ENCODE assay signal across 9 cellular contexts in genomic region chrX:37846558-37846933, GRCh38. TPM values are rescaled to one million over a fixed set of nuclear protein-coding genes. Genes with fewer than 3 reads are reported as not detected.
DNase-seq lines count a peak whose midpoint lies in the region; ATAC-seq and FAIRE-seq lines count a peak whose summit lies in the region.
"Had no signal": no experiment of that assay in that cellular context is flagged by ENCODE, and none has a peak within 500 bp of the region (broad histone marks: within the 10 kb centered on the region; RNA-seq: fewer than 3 reads in every experiment).

No MANE protein-coding gene starts in this region.

- peak overlapping the region; percentile 88 for H3K27ac ChIP-seq in CD4-positive, CD25-positive, alpha-beta regulatory T cell (ENCODE audit: insufficient read depth, low read length, poor library complexity, severe bottlenecking)

- DNase-seq in CD4-positive, CD25-positive, alpha-beta regulatory T cell = peak in 1 of 3 donors; percentile 6
- no peak for DNase-seq in NT2/D1 (ENCODE audit: low read depth, low spot score)
- no peak for DNase-seq in effector memory CD8-positive, alpha-beta T cell
- no peak for DNase-seq in NCI-H1436 treated with DMSO at 0.1 percent for 48 hours (lab: John Stamatoyannopoulos, UW)
- no peak for DNase-seq in RCC 7860 (ENCODE audit: low spot score)

- H3K27ac Mint-ChIP-seq in CD4-positive, CD25-positive, alpha-beta regulatory T cell = peak overlapping the region in 2 of 3 donors; percentile 94 to 98
- peak overlapping the region; percentile 93 to 96 for H3K27ac Mint-ChIP-seq in effector memory CD8-positive, alpha-beta T cell

- H3K36me3 Mint-ChIP-seq in CD4-positive, CD25-positive, alpha-beta regulatory T cell = peaks cover 5% of the 10 kb centered on the region
- peaks cover 9% of the 10 kb centered on the region for H3K36me3 Mint-ChIP-seq in effector memory CD8-positive, alpha-beta T cell (ENCODE audit: insufficient read depth)

- no peaks in the 10 kb centered on the region for H3K36me3 ChIP-seq in CD4-positive, CD25-positive, alpha-beta regulatory T cell (ENCODE audit: control insufficient read depth, insufficient read depth, low read length)
- H3K36me3 ChIP-seq in NT2/D1 (ENCODE audit: insufficient read depth, insufficient read length, low read length) (peaks cover 9% of the 10 kb centered on the region), neuron (ENCODE audit: insufficient read depth, low read length) (no peaks in the 10 kb centered on the region)

- no peaks in the 10 kb centered on the region for H3K9me3 Mint-ChIP-seq in CD4-positive, CD25-positive, alpha-beta regulatory T cell
- H3K9me3 Mint-ChIP-seq in effector memory CD8-positive, alpha-beta T cell = no peaks in the 10 kb centered on the region

- peak overlapping the region; percentile 80 for H3K9ac ChIP-seq in NT2/D1 (ENCODE audit: insufficient read length, low read depth)

- H3K4me3 ChIP-seq in CD4-positive, CD25-positive, alpha-beta regulatory T cell (ENCODE audit: low read depth, low read length) = peak overlapping the region; percentile 73
- H3K4me3 ChIP-seq in NT2/D1 (ENCODE audit: insufficient read length, low read depth) = peak overlapping the region; percentile 78
- peak overlapping the region; percentile 46 for H3K4me3 ChIP-seq in neuron (ENCODE audit: low read length)

- ATAC-seq in CD4-positive, CD25-positive, alpha-beta regulatory T cell (ENCODE audit: low read depth in 2 of 2) = peak in 1 of 2 donors; percentile 5
- no peak for ATAC-seq in effector memory CD8-positive, alpha-beta T cell (replicated peaks)
- ATAC-seq in HG02981 (IDR thresholded peaks at IDR 0.05; ENCODE audit: unreplicated experiment) (no peak), GM19351 (IDR thresholded peaks at IDR 0.05; ENCODE audit: unreplicated experiment) (no peak)

- H3K27me3 ChIP-seq in CD4-positive, CD25-positive, alpha-beta regulatory T cell (ENCODE audit: control insufficient read depth, insufficient read depth, low read length) = no peaks in the 10 kb centered on the region
- no peaks in the 10 kb centered on the region for H3K27me3 ChIP-seq in NT2/D1 (ENCODE audit: insufficient read depth, insufficient read length)
- H3K27me3 ChIP-seq in neuron (ENCODE audit: insufficient read depth, low read length) = no peaks in the 10 kb centered on the region

- H3K4me1 ChIP-seq in CD4-positive, CD25-positive, alpha-beta regulatory T cell (ENCODE audit: control insufficient read depth, insufficient read depth, low read length, poor library complexity, severe bottlenecking) = peaks cover 17% of the 10 kb centered on the region
- H3K4me1 ChIP-seq in NT2/D1 (ENCODE audit: insufficient read depth, insufficient read length) = no peaks in the 10 kb centered on the region
- H3K4me1 ChIP-seq in neuron (ENCODE audit: insufficient read depth, low read length) = no peaks in the 10 kb centered on the region

- no peaks in the 10 kb centered on the region for H3K27me3 Mint-ChIP-seq in CD4-positive, CD25-positive, alpha-beta regulatory T cell
- no peaks in the 10 kb centered on the region for H3K27me3 Mint-ChIP-seq in effector memory CD8-positive, alpha-beta T cell

- H3K4me1 Mint-ChIP-seq in CD4-positive, CD25-positive, alpha-beta regulatory T cell = peaks cover 10 to 41% (median 21%) of the 10 kb centered on the region in 4 donors
- H3K4me1 Mint-ChIP-seq in effector memory CD8-positive, alpha-beta T cell (ENCODE audit: low read depth in 2 of 2) = peaks cover 8 to 24% of the 10 kb centered on the region in 2 donors

- H2AFZ ChIP-seq in neuron (ENCODE audit: low read depth, low read length) = no peak overlapping the region

- H3K4me3 Mint-ChIP-seq in CD4-positive, CD25-positive, alpha-beta regulatory T cell = peak overlapping the region; percentile 84 to 93 (median 90)
- H3K4me3 Mint-ChIP-seq in effector memory CD8-positive, alpha-beta T cell = peak overlapping the region; percentile 75 to 83

- no peak for FAIRE-seq in RCC 7860 (lab: Jason Lieb, UNC)
- FAIRE-seq: urothelium cell line had no signal

- H3K9me3 ChIP-seq in CD4-positive, CD25-positive, alpha-beta regulatory T cell (ENCODE audit: control insufficient read depth in 2 of 2, low read length in 2 of 2) = no peaks in the 10 kb centered on the region
- H3K9me3 ChIP-seq in NT2/D1 (ENCODE audit: insufficient read depth, low read length) (no peaks in the 10 kb centered on the region), neuron (ENCODE audit: low read length) (no peaks in the 10 kb centered on the region)

RNA-seq across cellular contexts. Expression of gene DYNLT3, which starts 0.8 kb away (rescaled TPM):
- total RNA-seq in CD4-positive, CD25-positive, alpha-beta regulatory T cell = 18.8 TPM
- 10 to 100 TPM; 25.0 to 32.5 (median 26.5) TPM for polyA plus RNA-seq in CD4-positive, CD25-positive, alpha-beta regulatory T cell
